In genomic region chrX:1546601-1547275, GRCh38 we compare ENCODE assay signal across 13 cellular contexts. TPM values are rescaled to one million over a fixed set of nuclear protein-coding genes. Genes with fewer than 3 reads are reported as not detected.
A peak's percentile ranks its signal among the peaks of the same experiment; 100 is the strongest.
DNase-seq lines count a peak whose midpoint lies in the region; ATAC-seq and TF ChIP-seq lines count a peak whose summit lies in the region.
"Had no signal": no experiment of that assay in that cellular context is flagged by ENCODE, and none has a peak within 500 bp of the region (broad histone marks: within the 10 kb centered on the region; RNA-seq: fewer than 3 reads in every experiment).

No MANE protein-coding gene starts in this region.

- in situ Hi-C loops in gastrocnemius medialis (cut with MboI; ENCODE audit: low sequenced_read_pairs in 4 of 4): no loop called here

- no peak for TF ChIP-seq CTCF in DOHH2 (IDR thresholded peaks at IDR 0.05; ENCODE audit: low read depth, low read length, poor library complexity, severe bottlenecking)
- TF ChIP-seq CTCF in gastrocnemius medialis (IDR thresholded peaks at IDR 0.05 in 4 of 5, conservative IDR thresholded peaks at IDR 0.05 in 1 of 5): no peak
- TF ChIP-seq CTCF in GM10248 (IDR thresholded peaks at IDR 0.05; ENCODE audit: control extremely low read depth, extremely low read depth, low read depth, missing control alignments): no peak

- peaks cover 19 to 43% (median 30%) of the 10 kb centered on the region in 3 donors for H3K4me1 Mint-ChIP-seq in T-cell

- H3K27me3 Mint-ChIP-seq in T-cell: no peaks in the 10 kb centered on the region

- H3K4me2 ChIP-seq in DOHH2 (ENCODE audit: low read length): peak overlapping the region; percentile 52

- WGBS in right cardiac atrium: 55% methylated on average over 20 of the region's 20 CpGs

- H3K79me2 ChIP-seq in DOHH2 (ENCODE audit: control insufficient read depth, low read length): no peaks in the 10 kb centered on the region

- H3K4me3 ChIP-seq in DOHH2 (ENCODE audit: low read length): peak overlapping the region; percentile 41
- H3K4me3 ChIP-seq in right cardiac atrium (ENCODE audit: low read length): no peak overlapping the region
- no peak overlapping the region for H3K4me3 ChIP-seq in gastrocnemius medialis
- H3K4me3 ChIP-seq: mucosa of descending colon, testis had no signal

- ATAC-seq in T-cell (replicated peaks in 1 of 4): no peak
- ATAC-seq in right cardiac atrium: peak; percentile 52 to 71
- peak in 1 of 2 donors; percentile 27 for ATAC-seq in gastrocnemius medialis
- ATAC-seq in HG02938 (IDR thresholded peaks at IDR 0.05; ENCODE audit: unreplicated experiment): no peak
- ATAC-seq: mucosa of descending colon had no signal

- H3K27ac Mint-ChIP-seq in T-cell: peak overlapping the region; percentile 81 to 82

- H3K27ac ChIP-seq in DOHH2 (ENCODE audit: low read depth, low read length): peak overlapping the region; percentile 38
- peak overlapping the region; percentile 85 for H3K27ac ChIP-seq in right cardiac atrium (ENCODE audit: low read length)
- peak overlapping the region in 3 of 4 donors; percentile 41 to 57 (median 48) for H3K27ac ChIP-seq in gastrocnemius medialis
- H3K27ac ChIP-seq: testis had no signal

- H3F3A ChIP-seq in DOHH2 (ENCODE audit: control insufficient read depth, insufficient read depth): no peaks in the 10 kb centered on the region

- no peaks in the 10 kb centered on the region for H3K9me2 ChIP-seq in DOHH2 (replicated peaks; ENCODE audit: control insufficient read depth, low read length)

- no peak for TF ChIP-seq POLR2A in gastrocnemius medialis (IDR thresholded peaks at IDR 0.05)

- H3K36me3 Mint-ChIP-seq in T-cell: peaks cover 7% of the 10 kb centered on the region

- intact Hi-C loops in right cardiac atrium (cut with DNase I) (no loop called here), gastrocnemius medialis (cut with DNase I; ENCODE audit: low total_unique reads) (no loop called here)

- no peaks in the 10 kb centered on the region for H3K36me3 ChIP-seq in DOHH2 (ENCODE audit: control insufficient read depth, low read length)
- H3K36me3 ChIP-seq in gastrocnemius medialis: no peaks in the 10 kb centered on the region

- CTCF ChIA-PET in T-cell (lab: Charles Lee) (no interaction called here), GM10248 (lab: Yijun Ruan, JAX) (no interaction called here)

- no peaks in the 10 kb centered on the region for H4K20me1 ChIP-seq in DOHH2 (ENCODE audit: control insufficient read depth, insufficient read depth, low read depth, low read length)

- POLR2A ChIA-PET in T-cell (lab: Charles Lee) (no interaction called here), GM10248 (lab: Yijun Ruan, JAX) (no interaction called here)

- no peak overlapping the region for H3K4me3 Mint-ChIP-seq in T-cell
- H3K4me3 Mint-ChIP-seq: T-helper 1 cell treated with Interleukin-12 subunit alpha and Interleukin-12 subunit beta and Interleukin-4 antibody, amounts not matched to agents 30 μg/mL and 1 μg/mL, for 36 hours had no signal

- peaks cover 4 to 9% (median 6%) of the 10 kb centered on the region in 3 donors for H3K9me3 Mint-ChIP-seq in T-cell

- DNase-seq in T-cell (peak in 1 of 34 experiments; percentile 2), right cardiac atrium (no peak), gastrocnemius medialis (no peak), Ammon's horn (ENCODE audit: low spot score) (no peak), NCI-H69 (lab: John Stamatoyannopoulos, UW) (no peak), GM10248 (ENCODE audit: extremely low spot score) (no peak)
- DNase-seq: mucosa of descending colon, NCI-H510A treated with DMSO at 0.1 percent for 48 hours, testis had no signal

- peaks cover 30% of the 10 kb centered on the region for H3K4me1 ChIP-seq in DOHH2 (ENCODE audit: control insufficient read depth, low read length)
- no peaks in the 10 kb centered on the region for H3K4me1 ChIP-seq in right cardiac atrium (ENCODE audit: control insufficient read depth, insufficient read depth, low read length)
- H3K4me1 ChIP-seq in gastrocnemius medialis: no peaks in the 10 kb centered on the region
- H3K4me1 ChIP-seq: testis had no signal

- H3K9me3 ChIP-seq in DOHH2 (ENCODE audit: control insufficient read depth, insufficient read depth, low read length): no peaks in the 10 kb centered on the region
- no peaks in the 10 kb centered on the region for H3K9me3 ChIP-seq in right cardiac atrium (ENCODE audit: control insufficient read depth, low read length)
- no peaks in the 10 kb centered on the region for H3K9me3 ChIP-seq in gastrocnemius medialis
- H3K9me3 ChIP-seq: mucosa of descending colon, testis had no signal

- no peaks in the 10 kb centered on the region; the same call in 1 of the 2 replicates for H3K27me3 ChIP-seq in DOHH2 (ENCODE audit: control insufficient read depth, low read length)
- no peaks in the 10 kb centered on the region for H3K27me3 ChIP-seq in right cardiac atrium (ENCODE audit: control insufficient read depth, insufficient read depth)
- H3K27me3 ChIP-seq in gastrocnemius medialis: no peaks in the 10 kb centered on the region
- H3K27me3 ChIP-seq: testis had no signal

RNA-seq across cellular contexts. Expression of gene P2RY8, which starts 9.8 kb away (rescaled TPM):
- total RNA-seq in T-cell (100 to 1,000 TPM; 114 to 219 (median 182) TPM), right cardiac atrium (1 to 10 TPM; 1.6 to 3.8 (median 2.2) TPM), gastrocnemius medialis (1 to 10 TPM in 1 of 4 donors, under 1 TPM in 3; 0.36 to 1.1 (median 0.62) TPM)
- polyA plus RNA-seq in right cardiac atrium: 2.2 TPM
- total RNA-seq: fibroblast of lung had no signal
- polyA plus RNA-seq: fibroblast of lung had no signal

RNA-seq across cellular contexts. Expression of gene AKAP17A, which starts 44.7 kb away (rescaled TPM):
- total RNA-seq in T-cell: 100 to 1,000 TPM; 120 to 162 (median 155) TPM
- 10 to 100 TPM; 18.9 to 20.6 (median 19.9) TPM for total RNA-seq in right cardiac atrium
- polyA plus RNA-seq in right cardiac atrium: 21.3 TPM
- total RNA-seq in gastrocnemius medialis: 10 to 100 TPM; 14.1 to 15.9 (median 14.5) TPM

Comparison
In these comparisons a context has a peak if more than half of its experiments do, and no peak if none do; other contexts are left out.
1. ATAC-seq: peak in right cardiac atrium (2 of 2); none in T-cell (0 of 4) and HG02938 (single experiment).
2. RNA of gene P2RY8, which starts 9.8 kb away (total RNA-seq): 114 to 219 TPM in T-cell; 1.6 to 3.8 TPM in right cardiac atrium and 0.36 to 1.1 TPM in gastrocnemius medialis; every median in the first group is over 10 times any median in the second.
3. RNA of gene AKAP17A, which starts 44.7 kb away (total RNA-seq): 120 to 162 TPM in T-cell; 18.9 to 20.6 TPM in right cardiac atrium and 14.1 to 15.9 TPM in gastrocnemius medialis; every median in the first group is over 4 times any median in the second.
4. Peak in every context shown above with its lines, with median percentiles within 50 percentile points of each other: H3K27ac ChIP-seq.